Comparison of ENCODE assay signal across 26 cellular contexts in genomic region chr10:18290651-18291313, GRCh38.
DNase-seq lines count a peak whose midpoint lies in the region; FAIRE-seq and TF ChIP-seq lines count a peak whose summit lies in the region.
"Had no signal": no experiment of that assay in that cellular context is flagged by ENCODE, and none has a peak within 500 bp of the region (broad histone marks: within the 10 kb centered on the region; RNA-seq: fewer than 3 reads in every experiment).

No MANE protein-coding gene starts in this region.

- H3K36me3 ChIP-seq in osteoblast (ENCODE audit: insufficient read depth, low read length): no peaks in the 10 kb centered on the region
- no peaks in the 10 kb centered on the region for H3K36me3 ChIP-seq in small intestine (ENCODE audit: control insufficient read depth in 2 of 2, insufficient read depth in 2 of 2, low read length in 2 of 2)
- H3K36me3 ChIP-seq: left lung, neutrophil had no signal

- no peak overlapping the region for H3K27ac ChIP-seq in osteoblast (ENCODE audit: low read depth, low read length)
- H3K27ac ChIP-seq in small intestine (ENCODE audit: low read depth in 1 of 2, low read length in 1 of 2): no peak overlapping the region
- H3K27ac ChIP-seq: C4-2B, left lung, neutrophil, testis had no signal

- 90 to 92% (median 91%) methylated on average over 16 of the region's 16 CpGs for WGBS in small intestine, 3 donors

- H3K79me2 ChIP-seq in osteoblast (ENCODE audit: insufficient read depth, low read length): no peaks in the 10 kb centered on the region

- H3K4me2 ChIP-seq in osteoblast (ENCODE audit: insufficient read depth, low read length): no peak overlapping the region

- H3K4me1 ChIP-seq in osteoblast (ENCODE audit: insufficient read depth, low read length) (no peaks in the 10 kb centered on the region), small intestine (ENCODE audit: control insufficient read depth in 2 of 2, insufficient read depth in 1 of 2, low read depth in 1 of 2, low read length in 1 of 2) (no peaks in the 10 kb centered on the region)
- H3K4me1 ChIP-seq: left lung, testis had no signal

- in situ Hi-C loops in ACHN (cut with HindIII; ENCODE audit: low pct_ligation_motif_present, low pct_unique_long_range_greater_than_20kb, low sequenced_read_pairs): no loop called here

- FAIRE-seq in islet of Langerhans (lab: Jason Lieb, UNC) (peak; percentile 88), small intestine (lab: Jason Lieb, UNC) (no peak)
- FAIRE-seq: endothelial cell of umbilical vein, GM12891, HepG2, urothelium cell line had no signal

- H3K27me3 ChIP-seq in osteoblast (ENCODE audit: insufficient read depth, low read length) (no peaks in the 10 kb centered on the region), small intestine (ENCODE audit: control insufficient read depth in 2 of 2, insufficient read depth in 2 of 2, low read length in 2 of 2) (no peaks in the 10 kb centered on the region)
- H3K27me3 ChIP-seq: left lung, neutrophil, testis had no signal

- no peak for TF ChIP-seq CTCF in osteoblast (IDR thresholded peaks at IDR 0.05; ENCODE audit: extremely low read depth, low read depth, low read length)

- no peaks in the 10 kb centered on the region for H3K9me3 ChIP-seq in osteoblast (ENCODE audit: low read depth, low read length)
- H3K9me3 ChIP-seq in small intestine (ENCODE audit: control insufficient read depth, low read depth): no peaks in the 10 kb centered on the region
- H3K9me3 ChIP-seq: left lung, neutrophil, testis had no signal

- peak; percentile 76 for DNase-seq in DMS79 treated with DMSO at 0.1 percent for 48 hours (lab: John Stamatoyannopoulos, UW)
- peak; percentile 47 for DNase-seq in NCI-H146 treated with DMSO at 0.1 percent for 48 hours (lab: John Stamatoyannopoulos, UW; ENCODE audit: unreplicated experiment)
- DNase-seq in NCI-H69 (lab: John Stamatoyannopoulos, UW): peak; percentile 15
- DNase-seq in osteoblast (ENCODE audit: insufficient read length, low spot score, missing footprints): no peak
- no peak for DNase-seq in ACHN
- DNase-seq in small intestine: no peak
- DNase-seq: activated CD4-positive, alpha-beta T cell treated with anti-CD3 and anti-CD28 coated beads, Interleukin-2, amount 10 ng/mL, durations not matched to agents 24 days and 14 days; activated gamma-delta T cell treated with Interleukin-2 at 50 U/mL for 16 hours; activated naive CD8-positive, alpha-beta T cell treated with anti-CD3 and anti-CD28 coated beads, Interleukin-2, amount 50 U/mL, for 24 hours; activated T-cell treated with anti-CD3 and anti-CD28 coated beads, Interleukin-2, amount 50 U/mL, for 24 hours; dermis blood vessel endothelial cell; GOT3; left lung; mesendoderm; NCI-H2029 treated with DMSO at 0.1 percent for 48 hours; PC-3; stimulated activated naive CD4-positive, alpha-beta T cell treated with Interleukin-2 at 50 U/mL for 16 hours; T-helper 9 cell; testis had no signal

- H3K4me3 ChIP-seq in osteoblast (ENCODE audit: insufficient read depth, low read length): no peak overlapping the region
- no peak overlapping the region for H3K4me3 ChIP-seq in small intestine (ENCODE audit: low read depth in 1 of 2, low read length in 2 of 2)
- H3K4me3 ChIP-seq: left lung, testis had no signal

- H4K20me1 ChIP-seq in osteoblast (ENCODE audit: insufficient read depth, low read length): no peaks in the 10 kb centered on the region

- no peak overlapping the region for H2AFZ ChIP-seq in osteoblast (ENCODE audit: low read length)

Comparison
In these comparisons a context has a peak if more than half of its experiments do, and no peak if none do; other contexts are left out.
1. DNase-seq: peak in DMS79 treated with DMSO at 0.1 percent for 48 hours (single experiment), NCI-H146 treated with DMSO at 0.1 percent for 48 hours (single experiment) and NCI-H69 (single experiment); none in osteoblast (single experiment), ACHN (single experiment) and small intestine (single experiment).